In genomic region chr9:133959171-133959570, GRCh38 we compare ENCODE assay signal across 21 cellular contexts. TPM values are rescaled to one million over a fixed set of nuclear protein-coding genes. Genes with fewer than 3 reads are reported as not detected.
DNase-seq lines count a peak whose midpoint lies in the region; TF ChIP-seq lines count a peak whose summit lies in the region.
"Had no signal": no experiment of that assay in that cellular context is flagged by ENCODE, and none has a peak within 500 bp of the region (broad histone marks: within the 10 kb centered on the region; RNA-seq: fewer than 3 reads in every experiment).

No MANE protein-coding gene starts in this region.

- H3K4me3 ChIP-seq in GM12865 (ENCODE audit: low read depth, low read length) (peak overlapping the region; percentile 55), HEK293 (ENCODE audit: low read depth, low read length) (no peak overlapping the region)
- H3K4me3 ChIP-seq: dorsolateral prefrontal cortex, SK-N-MC, thoracic aorta had no signal

- no peaks in the 10 kb centered on the region for H3K9me3 ChIP-seq in HEK293 (ENCODE audit: control insufficient read depth, insufficient read depth, low read depth, low read length)
- H3K9me3 ChIP-seq: thoracic aorta had no signal

- in situ Hi-C loops in ACHN (cut with HindIII; ENCODE audit: low pct_ligation_motif_present, low pct_unique_long_range_greater_than_20kb, low sequenced_read_pairs) = no loop called here

- peaks cover 12% of the 10 kb centered on the region for H3K36me3 Mint-ChIP-seq in brain
- H3K36me3 Mint-ChIP-seq in neural crest cell (ENCODE audit: low read depth) = peaks cover 5% of the 10 kb centered on the region
- H3K36me3 Mint-ChIP-seq: immature natural killer cell had no signal

- H3K4me1 Mint-ChIP-seq in brain (peaks cover 76% of the 10 kb centered on the region), neural crest cell (peaks cover 71% of the 10 kb centered on the region)

- TF ChIP-seq CTCF in GM12865 (IDR thresholded peaks at IDR 0.05; ENCODE audit: insufficient read depth, low read depth, low read length, missing control alignments) (no peak), HEK293 (tag by site-specific recombination; IDR thresholded peaks at IDR 0.05) (no peak), brain (conservative IDR thresholded peaks at IDR 0.05) (no peak), neural crest cell (conservative IDR thresholded peaks at IDR 0.05) (no peak)

- no peaks in the 10 kb centered on the region for H3K36me3 ChIP-seq in HEK293 (ENCODE audit: control insufficient read depth in 2 of 2, insufficient read depth in 1 of 2, low read length in 2 of 2)
- H3K36me3 ChIP-seq: thoracic aorta had no signal

- POLR2A ChIA-PET in HEK293 (lab: Yijun Ruan, JAX) = no interaction called here

- DNase-seq in GM12865 (ENCODE audit: low read depth) (no peak), neural crest cell (ENCODE audit: low read depth, low spot score) (no peak), ACHN (no peak), COLO668 (lab: John Stamatoyannopoulos, UW; ENCODE audit: unreplicated experiment) (no peak), NCI-H1092 (lab: John Stamatoyannopoulos, UW) (no peak), epidermal melanocyte (ENCODE audit: insufficient read length, low spot score) (no peak)
- DNase-seq: activated CD4-positive, alpha-beta T cell treated with anti-CD3 and anti-CD28 coated beads, Interleukin-2, amount 10 ng/mL, durations not matched to agents 7 days and 5 days; activated T-cell treated with anti-CD3 and anti-CD28 coated beads, Interleukin-2, amount 50 U/mL, for 1 hour; dorsolateral prefrontal cortex; HCEC 1CT; immature natural killer cell; midbrain; NCI-H1694 treated with DMSO at 0.1 percent for 48 hours; NCI-H446 treated with DMSO at 0.1 percent for 48 hours; stimulated activated CD4-positive, alpha-beta T cell treated with anti-CD3 and anti-CD28 coated beads, Interleukin-4, amount 100 ng/mL, for 1 hour; stimulated activated CD8-positive, alpha-beta memory T cell treated with anti-CD3 and anti-CD28 coated beads, Interleukin-4, amount 100 ng/mL, for 48 hours had no signal

- H3K4me3 Mint-ChIP-seq in brain = no peak overlapping the region
- no peak overlapping the region for H3K4me3 Mint-ChIP-seq in neural crest cell
- H3K4me3 Mint-ChIP-seq: activated CD4-positive, alpha-beta T cell treated with anti-CD3 and anti-CD28 coated beads, Interleukin-2, amount 10 ng/mL, durations not matched to agents 7 days and 5 days; activated naive CD8-positive, alpha-beta T cell; immature natural killer cell had no signal

- no peak overlapping the region for H3K27ac ChIP-seq in HEK293 (ENCODE audit: extremely low read depth, low read depth, low read length)
- H3K27ac ChIP-seq: dorsolateral prefrontal cortex, SK-N-MC, thoracic aorta had no signal

- H3K27me3 Mint-ChIP-seq in brain = no peaks in the 10 kb centered on the region
- H3K27me3 Mint-ChIP-seq in neural crest cell (ENCODE audit: low read depth) = no peaks in the 10 kb centered on the region
- H3K27me3 Mint-ChIP-seq: activated CD4-positive, alpha-beta T cell treated with anti-CD3 and anti-CD28 coated beads, Interleukin-2, amount 10 ng/mL, durations not matched to agents 7 days and 5 days; activated naive CD8-positive, alpha-beta T cell had no signal

- CTCF ChIA-PET in HEK293 (lab: Yijun Ruan, JAX) = no interaction called here

- H3K4me1 ChIP-seq in HEK293 (ENCODE audit: control insufficient read depth, insufficient read depth, low read length) = no peaks in the 10 kb centered on the region

- H3K9me3 Mint-ChIP-seq in brain (peaks cover 3 to 9% (median 5%) of the 10 kb centered on the region in 5 experiments), neural crest cell (peaks cover 2% of the 10 kb centered on the region)

- H3K27ac Mint-ChIP-seq in brain (peak overlapping the region in 3 of 5 experiments; percentile 41 to 77 (median 67)), neural crest cell (ENCODE audit: unreplicated experiment) (peak overlapping the region; percentile 81)
- H3K27ac Mint-ChIP-seq: activated CD4-positive, alpha-beta T cell treated with anti-CD3 and anti-CD28 coated beads, Interleukin-2, amount 10 ng/mL, durations not matched to agents 7 days and 5 days; activated naive CD8-positive, alpha-beta T cell; immature natural killer cell had no signal

TF ChIP-seq in HEK293, 187 proteins besides CTCF, POLR2A, EP300 and RAD21:
- TF ChIP-seq ZNF341 (tag by site-specific recombination; IDR thresholded peaks at IDR 0.05; ENCODE audit: low read depth) (0 out of 2 replicates have a peak, but pooled peaks have one; percentile 8), ZNF112 (tag by site-specific recombination; IDR thresholded peaks at IDR 0.05) (no peak), ZNF654 (tag by site-specific recombination; IDR thresholded peaks at IDR 0.05; ENCODE audit: low read depth) (no peak), PBX3 (CRISPR knock-in tag; IDR thresholded peaks at IDR 0.05) (no peak), ZNF362 (tag by site-specific recombination; IDR thresholded peaks at IDR 0.05) (no peak), ZIC2 (tag by site-specific recombination; IDR thresholded peaks at IDR 0.05) (peak; percentile 34; the same call in 1 of the 2 replicates), ZNF404 (tag by site-specific recombination; IDR thresholded peaks at IDR 0.05) (no peak), MYNN (tag by site-specific recombination; IDR thresholded peaks at IDR 0.05; ENCODE audit: borderline replicate concordance) (no peak), ZFHX2 (tag by site-specific recombination; conservative IDR thresholded peaks at IDR 0.05) (no peak), ZNF223 (tag by site-specific recombination; IDR thresholded peaks at IDR 0.05) (no peak)
TF ChIP-seq in HEK293: peak in this region for 2.

RNA-seq across cellular contexts. Expression of gene VAV2, which starts 33.0 kb away (rescaled TPM):
- 80.6 TPM for polyA plus RNA-seq in brain (ENCODE audit: insufficient read depth, low read depth, low replicate concordance)
- total RNA-seq in neural crest cell = 40.6 and 47.0 TPM in 2 replicates
